Comparison of ENCODE assay signal across 2 cellular contexts in genomic region chr17:51133365-51133764, GRCh38.
TF ChIP-seq lines count a peak whose summit lies in the region.

No MANE protein-coding gene starts in this region.

TF ChIP-seq in A549, 52 proteins besides CTCF, POLR2A, EP300 and RAD21:
- no peak for TF ChIP-seq FOSL2 (IDR thresholded peaks at IDR 0.05)
- 0 out of 2 replicates have a peak, but pooled peaks have one; percentile 1 for TF ChIP-seq FOSL2 (CRISPR knock-in tag; IDR thresholded peaks at IDR 0.05)
- TF ChIP-seq CHD2 (IDR thresholded peaks at IDR 0.05; ENCODE audit: low read length, partially characterized antibody): no peak

TF ChIP-seq in HepG2, 621 proteins besides CTCF, POLR2A, EP300 and RAD21:
- TF ChIP-seq STAT5B (CRISPR knock-in tag; IDR thresholded peaks at IDR 0.05) (no peak), ZNF614 (CRISPR knock-in tag; IDR thresholded peaks at IDR 0.05; ENCODE audit: borderline replicate concordance) (no peak), ZNF619 (CRISPR knock-in tag; IDR thresholded peaks at IDR 0.05) (no peak), HNRNPLL (IDR thresholded peaks at IDR 0.05; ENCODE audit: low read depth, low read length, poor library complexity, severe bottlenecking) (no peak), BHLHE40 (IDR thresholded peaks at IDR 0.05; ENCODE audit: low read length) (peak; percentile 49), ARID2 (CRISPR knock-in tag; IDR thresholded peaks at IDR 0.05; ENCODE audit: borderline replicate concordance) (0 out of 2 replicates have a peak, but pooled peaks have one; percentile 24), DR1 (CRISPR knock-in tag; IDR thresholded peaks at IDR 0.05) (no peak), SOX5 (CRISPR knock-in tag; IDR thresholded peaks at IDR 0.05; ENCODE audit: borderline replicate concordance) (peak; percentile 41; the same call in 1 of the 2 replicates), MNT (IDR thresholded peaks at IDR 0.05) (peak; percentile 62), TRAFD1 (CRISPR knock-in tag; IDR thresholded peaks at IDR 0.05; ENCODE audit: borderline replicate concordance) (no peak)
- TF ChIP-seq, protein P1, sequence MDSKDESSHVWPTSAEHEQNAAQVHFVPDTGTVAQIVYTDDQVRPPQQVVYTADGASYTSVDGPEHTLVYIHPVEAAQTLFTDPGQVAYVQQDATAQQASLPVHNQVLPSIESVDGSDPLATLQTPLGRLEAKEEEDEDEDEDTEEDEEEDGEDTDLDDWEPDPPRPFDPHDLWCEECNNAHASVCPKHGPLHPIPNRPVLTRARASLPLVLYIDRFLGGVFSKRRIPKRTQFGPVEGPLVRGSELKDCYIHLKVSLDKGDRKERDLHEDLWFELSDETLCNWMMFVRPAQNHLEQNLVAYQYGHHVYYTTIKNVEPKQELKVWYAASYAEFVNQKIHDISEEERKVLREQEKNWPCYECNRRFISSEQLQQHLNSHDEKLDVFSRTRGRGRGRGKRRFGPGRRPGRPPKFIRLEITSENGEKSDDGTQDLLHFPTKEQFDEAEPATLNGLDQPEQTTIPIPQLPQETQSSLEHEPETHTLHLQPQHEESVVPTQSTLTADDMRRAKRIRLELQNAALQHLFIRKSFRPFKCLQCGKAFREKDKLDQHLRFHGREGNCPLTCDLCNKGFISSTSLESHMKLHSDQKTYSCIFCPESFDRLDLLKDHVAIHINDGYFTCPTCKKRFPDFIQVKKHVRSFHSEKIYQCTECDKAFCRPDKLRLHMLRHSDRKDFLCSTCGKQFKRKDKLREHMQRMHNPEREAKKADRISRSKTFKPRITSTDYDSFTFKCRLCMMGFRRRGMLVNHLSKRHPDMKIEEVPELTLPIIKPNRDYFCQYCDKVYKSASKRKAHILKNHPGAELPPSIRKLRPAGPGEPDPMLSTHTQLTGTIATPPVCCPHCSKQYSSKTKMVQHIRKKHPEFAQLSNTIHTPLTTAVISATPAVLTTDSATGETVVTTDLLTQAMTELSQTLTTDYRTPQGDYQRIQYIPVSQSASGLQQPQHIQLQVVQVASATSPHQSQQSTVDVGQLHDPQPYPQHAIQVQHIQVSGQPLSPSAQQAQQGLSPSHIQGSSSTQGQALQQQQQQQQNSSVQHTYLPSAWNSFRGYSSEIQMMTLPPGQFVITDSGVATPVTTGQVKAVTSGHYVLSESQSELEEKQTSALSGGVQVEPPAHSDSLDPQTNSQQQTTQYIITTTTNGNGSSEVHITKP (CRISPR knock-in tag; IDR thresholded peaks at IDR 0.05; ENCODE audit: low read depth): no peak
